ENCODE assay signal across 7 cellular contexts in genomic region chr10:73413108-73413527, GRCh38. TPM values are rescaled to one million over a fixed set of nuclear protein-coding genes. Genes with fewer than 3 reads are reported as not detected.
DNase-seq lines count a peak whose midpoint lies in the region; ATAC-seq and TF ChIP-seq lines count a peak whose summit lies in the region.

No MANE protein-coding gene starts in this region.

- H3K27ac ChIP-seq in SJSA1: peak overlapping the region; percentile 90

- intact Hi-C loops in left colon (cut with DNase I, micrococcal nuclease): no loop called here

- H3K27ac Mint-ChIP-seq in stimulated activated naive B cell treated with anti-CD40 and anti-IgM and Interleukin-4, amounts not matched to agents 10 μg/mL and 1 μg/mL and 100 μg/mL, for 72 hours: peak overlapping the region; percentile 99

- H3K4me3 Mint-ChIP-seq in stimulated activated naive B cell treated with anti-CD40 and anti-IgM and Interleukin-4, amounts not matched to agents 10 μg/mL and 1 μg/mL and 100 μg/mL, for 72 hours: peak overlapping the region; percentile 97 to 98

- H3K27me3 ChIP-seq in SJSA1 (replicated peaks): no peaks in the 10 kb centered on the region

- ATAC-seq in GM21447 (IDR thresholded peaks at IDR 0.05; ENCODE audit: unreplicated experiment) (peak; percentile 20), left colon (peak; percentile 62)
- ATAC-seq in stimulated activated naive B cell treated with anti-CD40 and anti-IgM and Interleukin-4, amounts not matched to agents 10 μg/mL and 1 μg/mL and 100 μg/mL, for 72 hours (replicated peaks): peak; percentile 54 to 57

- H3K36me3 Mint-ChIP-seq in stimulated activated naive B cell treated with anti-CD40 and anti-IgM and Interleukin-4, amounts not matched to agents 10 μg/mL and 1 μg/mL and 100 μg/mL, for 72 hours: peaks cover 15 to 40% of the 10 kb centered on the region in 2 donors

- peaks cover 25 to 60% of the 10 kb centered on the region in 2 donors for H3K4me1 Mint-ChIP-seq in stimulated activated naive B cell treated with anti-CD40 and anti-IgM and Interleukin-4, amounts not matched to agents 10 μg/mL and 1 μg/mL and 100 μg/mL, for 72 hours

- no peaks in the 10 kb centered on the region for H3K9me3 ChIP-seq in SJSA1 (replicated peaks)

- H3K9me3 Mint-ChIP-seq in stimulated activated naive B cell treated with anti-CD40 and anti-IgM and Interleukin-4, amounts not matched to agents 10 μg/mL and 1 μg/mL and 100 μg/mL, for 72 hours: no peaks in the 10 kb centered on the region

- H3K27me3 Mint-ChIP-seq in stimulated activated naive B cell treated with anti-CD40 and anti-IgM and Interleukin-4, amounts not matched to agents 10 μg/mL and 1 μg/mL and 100 μg/mL, for 72 hours: no peaks in the 10 kb centered on the region

- H3K4me1 ChIP-seq in SJSA1 (replicated peaks): peaks cover 42% of the 10 kb centered on the region

- H3K4me3 ChIP-seq in GM08714 (ENCODE audit: low read length) (peak overlapping the region; percentile 98), SJSA1 (peak overlapping the region; percentile 91), cardiac fibroblast (replicated peaks in 1 of 2; ENCODE audit: low read depth in 2 of 2, low read length in 2 of 2) (peak overlapping the region; percentile 83 to 94)

- peak; percentile 63 for DNase-seq in HT1080 (ENCODE audit: low read depth)
- peak; percentile 51 to 64 for DNase-seq in SJSA1 (ENCODE audit: low read depth in 1 of 2, low spot score in 2 of 2)
- no peak for DNase-seq in cardiac fibroblast (ENCODE audit: low read depth in 2 of 2)
- peak; percentile 49 to 66 for DNase-seq in left colon
- no peak for DNase-seq in stimulated activated naive B cell treated with anti-CD40 and anti-IgM and Interleukin-4, amounts not matched to agents 10 μg/mL and 1 μg/mL and 100 μg/mL, for 72 hours

- TF ChIP-seq CTCF in cardiac fibroblast (IDR thresholded peaks at IDR 0.05; ENCODE audit: low read depth, low read length): no peak

- H3K36me3 ChIP-seq in SJSA1: peaks cover 11% of the 10 kb centered on the region

RNA-seq across cellular contexts. Expression of gene ANXA7, which starts 0.7 kb away (rescaled TPM):
- 94.4 and 115 TPM in 2 replicates for total RNA-seq in HT1080 (2014; rRNA removed; shearing (Covaris generic))
- polyA plus RNA-seq in HT1080 (2015; cell fraction: cytosol; rRNA removed): 117 and 124 TPM in 2 replicates
- 127 and 136 TPM in 2 replicates for polyA plus RNA-seq in HT1080 (2015; cell fraction: nucleus; rRNA removed)
- 172 and 193 TPM in 2 replicates for total RNA-seq in SJSA1 (2014; rRNA removed; shearing (Covaris generic))
- 100 to 1,000 TPM in 1 of 2 donors, 10 to 100 TPM in 1; 97.5 to 114 TPM for total RNA-seq in left colon

RNA-seq across cellular contexts. Expression of gene MSS51, which starts 20.2 kb away (rescaled TPM):
- total RNA-seq in HT1080 (2014; rRNA removed; shearing (Covaris generic)): 0.13 and 0.20 TPM in 2 replicates
- polyA plus RNA-seq in HT1080 (2015; cell fraction: cytosol; rRNA removed): 0.08 and 0.13 TPM in 2 replicates
- 3.4 and 3.7 TPM in 2 replicates for polyA plus RNA-seq in HT1080 (2015; cell fraction: nucleus; rRNA removed)
- total RNA-seq in SJSA1 (2014; rRNA removed; shearing (Covaris generic)): 0.22 and 0.71 TPM in 2 replicates
- total RNA-seq in left colon: 1 to 10 TPM; 1.5 to 1.9 TPM

RNA-seq across cellular contexts. Expression of gene CFAP70, which starts 54.5 kb away (rescaled TPM):
- 0.03 and 0.43 TPM in 2 replicates for total RNA-seq in HT1080 (2014; rRNA removed; shearing (Covaris generic))
- polyA plus RNA-seq in HT1080 (2015; cell fraction: cytosol; rRNA removed): 0.03 and 0.08 TPM in 2 replicates
- polyA plus RNA-seq in HT1080 (2015; cell fraction: nucleus; rRNA removed): 0.57 and 0.77 TPM in 2 replicates
- total RNA-seq in SJSA1 (2014; rRNA removed; shearing (Covaris generic)): 0.08 and 0.25 TPM in 2 replicates
- total RNA-seq in left colon: 1 to 10 TPM in 1 of 2 donors, under 1 TPM in 1; 0.98 to 1.2 TPM

Comparison
In these comparisons a context has a peak if more than half of its experiments do, and no peak if none do; other contexts are left out.
1. DNase-seq: peak in HT1080 (single experiment), SJSA1 (2 of 2) and left colon (2 of 2); none in cardiac fibroblast (0 of 2) and stimulated activated naive B cell treated with anti-CD40 and anti-IgM and Interleukin-4, amounts not matched to agents 10 μg/mL and 1 μg/mL and 100 μg/mL, for 72 hours (single experiment).
2. Peak in every context shown above with its lines, with median percentiles within 50 percentile points of each other: H3K4me3 ChIP-seq and ATAC-seq.